Comparison of ENCODE assay signal across 3 cellular contexts in the genomic region with DNA sequence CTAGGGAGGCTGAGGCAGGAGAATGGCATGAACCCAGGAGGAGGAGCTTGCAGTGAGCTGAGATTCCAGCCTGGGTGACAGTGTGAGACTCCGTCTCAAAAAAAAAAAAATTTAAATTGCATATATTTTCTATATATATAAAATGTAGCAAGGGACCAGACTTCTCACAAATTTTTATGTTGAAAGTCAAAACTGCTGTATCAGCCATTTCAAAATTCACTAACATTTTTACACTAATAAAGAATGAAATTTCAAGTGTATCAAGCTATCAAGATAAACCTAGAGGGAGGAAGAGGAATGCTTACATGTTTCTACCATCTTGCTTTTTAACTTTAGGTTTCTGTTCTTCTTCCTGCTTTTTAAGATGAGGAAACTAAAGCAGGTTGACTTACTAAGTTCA.
TF ChIP-seq lines count a peak whose summit lies in the region.

No MANE protein-coding gene starts in this region.

TF ChIP-seq in A549, 52 proteins besides CTCF, POLR2A, EP300 and RAD21:
- peak; percentile 64 for TF ChIP-seq MAFK (IDR thresholded peaks at IDR 0.05; ENCODE audit: partially characterized antibody)
- TF ChIP-seq MYC (IDR thresholded peaks at IDR 0.05; ENCODE audit: borderline replicate concordance, low read length) = no peak

TF ChIP-seq in IMR-90, 13 proteins besides CTCF, POLR2A, EP300 and RAD21:
- TF ChIP-seq RFX5 (IDR thresholded peaks at IDR 0.05; ENCODE audit: low read depth, low read length) (no peak), MAFK (IDR thresholded peaks at IDR 0.05; ENCODE audit: low read depth, low read length) (peak; percentile 72)

TF ChIP-seq in H1, 55 proteins besides CTCF, POLR2A, EP300 and RAD21:
- peak; percentile 64; the same call in 1 of the 2 replicates for TF ChIP-seq MAFK (IDR thresholded peaks at IDR 0.05; ENCODE audit: low read depth, low read length)
- TF ChIP-seq SIN3A (conservative IDR thresholded peaks at IDR 0.05 in 1 of 2, IDR thresholded peaks at IDR 0.05 in 1 of 2; ENCODE audit: low read depth in 1 of 2, low read length in 2 of 2) = no peak
